In the genomic region with DNA sequence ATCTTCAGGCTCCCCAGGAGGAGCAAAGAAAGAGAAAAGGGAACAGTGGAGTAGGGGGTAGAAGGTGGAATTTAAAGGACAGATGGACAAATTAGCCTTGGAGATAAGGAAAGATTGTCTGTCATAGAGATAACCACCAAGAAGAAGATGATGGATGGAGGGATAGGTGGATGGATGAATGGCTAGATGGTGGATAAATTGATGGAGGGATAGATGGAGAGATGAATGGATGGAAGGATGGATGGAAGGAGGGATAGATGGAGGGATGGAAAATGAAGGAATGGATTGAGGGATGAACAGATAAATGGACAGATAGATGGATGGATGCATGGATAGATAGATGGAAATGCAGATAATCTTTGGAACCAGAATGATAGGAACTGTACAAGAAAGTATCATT, we compare ENCODE assay signal across 2 cellular contexts.
A peak's percentile ranks its signal among the peaks of the same experiment; 100 is the strongest.
TF ChIP-seq lines count a peak whose summit lies in the region.

No MANE protein-coding gene starts in this region.

TF ChIP-seq in HepG2, 621 proteins besides CTCF, POLR2A, EP300 and RAD21:
- TF ChIP-seq PHB2 (IDR thresholded peaks at IDR 0.05; ENCODE audit: partially characterized antibody) (peak; percentile 45), ZFP90 (CRISPR knock-in tag; IDR thresholded peaks at IDR 0.05; ENCODE audit: borderline replicate concordance) (no peak), ZNF510 (CRISPR knock-in tag; IDR thresholded peaks at IDR 0.05; ENCODE audit: low read depth) (no peak), FOXA1 (IDR thresholded peaks at IDR 0.05) (0 out of 2 replicates have a peak, but pooled peaks have one; percentile 3), FOXA1 (CRISPR knock-in tag; IDR thresholded peaks at IDR 0.05) (no peak), ZSCAN25 (CRISPR knock-in tag; IDR thresholded peaks at IDR 0.05) (no peak), PLRG1 (conservative IDR thresholded peaks at IDR 0.05) (0 out of 2 replicates have a peak, but pooled peaks have one; percentile 27)

TF ChIP-seq in K562, 482 proteins besides CTCF, POLR2A, EP300 and RAD21:
- TF ChIP-seq, protein P1, sequence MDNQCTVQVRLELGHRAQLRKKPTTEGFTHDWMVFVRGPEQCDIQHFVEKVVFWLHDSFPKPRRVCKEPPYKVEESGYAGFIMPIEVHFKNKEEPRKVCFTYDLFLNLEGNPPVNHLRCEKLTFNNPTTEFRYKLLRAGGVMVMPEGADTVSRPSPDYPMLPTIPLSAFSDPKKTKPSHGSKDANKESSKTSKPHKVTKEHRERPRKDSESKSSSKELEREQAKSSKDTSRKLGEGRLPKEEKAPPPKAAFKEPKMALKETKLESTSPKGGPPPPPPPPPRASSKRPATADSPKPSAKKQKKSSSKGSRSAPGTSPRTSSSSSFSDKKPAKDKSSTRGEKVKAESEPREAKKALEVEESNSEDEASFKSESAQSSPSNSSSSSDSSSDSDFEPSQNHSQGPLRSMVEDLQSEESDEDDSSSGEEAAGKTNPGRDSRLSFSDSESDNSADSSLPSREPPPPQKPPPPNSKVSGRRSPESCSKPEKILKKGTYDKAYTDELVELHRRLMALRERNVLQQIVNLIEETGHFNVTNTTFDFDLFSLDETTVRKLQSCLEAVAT (IDR thresholded peaks at IDR 0.05), result 0 out of 4 replicates have a peak, but pooled peaks of 1 of the 2 experiments have one; percentile 27
- TF ChIP-seq YBX1 (IDR thresholded peaks at IDR 0.05) (peak; percentile 96), RAD51 (IDR thresholded peaks at IDR 0.05; ENCODE audit: borderline replicate concordance, low read depth) (no peak), POLR3G (IDR thresholded peaks at IDR 0.05; ENCODE audit: extremely low read depth, insufficient read length, insufficient replicate concordance) (no peak), FOXK2 (conservative IDR thresholded peaks at IDR 0.05 in 1 of 2, IDR thresholded peaks at IDR 0.05 in 1 of 2; ENCODE audit: low read depth in 2 of 2) (no peak), SAP30 (IDR thresholded peaks at IDR 0.05; ENCODE audit: borderline replicate concordance, insufficient read depth, low read depth, low read length, poor library complexity, severe bottlenecking) (no peak), RBBP5 (IDR thresholded peaks at IDR 0.05; ENCODE audit: borderline replicate concordance, insufficient read depth, low read length, poor library complexity, severe bottlenecking) (no peak), OTX1 (CRISPR knock-in tag; IDR thresholded peaks at IDR 0.05) (peak; percentile 51; the same call in 1 of the 2 replicates), TSC22D4 (tag; IDR thresholded peaks at IDR 0.05) (0 out of 2 replicates have a peak, but pooled peaks have one; percentile 35), THRAP3 (IDR thresholded peaks at IDR 0.05; ENCODE audit: borderline replicate concordance) (0 out of 2 replicates have a peak, but pooled peaks have one; percentile 36), ZNF445 (CRISPR knock-in tag; IDR thresholded peaks at IDR 0.05; ENCODE audit: low read depth) (no peak), TAL1 (IDR thresholded peaks at IDR 0.05) (0 out of 2 replicates have a peak, but pooled peaks have one; percentile 2), MTA2 (IDR thresholded peaks at IDR 0.05; ENCODE audit: low read depth) (peak; percentile 13; the same call in 1 of the 2 replicates), LARP7 (IDR thresholded peaks at IDR 0.05) (0 out of 2 replicates have a peak, but pooled peaks have one; percentile 38), KLF10 (CRISPR knock-in tag; IDR thresholded peaks at IDR 0.05) (no peak), TFAM (CRISPR knock-in tag; conservative IDR thresholded peaks at IDR 0.05) (no peak), PHB2 (IDR thresholded peaks at IDR 0.05; ENCODE audit: low read depth) (0 out of 2 replicates have a peak, but pooled peaks have one; percentile 36), ZNF589 (CRISPR knock-in tag; IDR thresholded peaks at IDR 0.05; ENCODE audit: low read depth) (no peak), ESRRB (CRISPR knock-in tag; IDR thresholded peaks at IDR 0.05; ENCODE audit: borderline replicate concordance) (no peak), SUPT5H (IDR thresholded peaks at IDR 0.05) (no peak), HDAC1 (IDR thresholded peaks at IDR 0.05) (0 out of 4 replicates have a peak, but pooled peaks of 1 of the 2 experiments have one; percentile 22), DNMT1 (IDR thresholded peaks at IDR 0.05) (0 out of 2 replicates have a peak, but pooled peaks have one; percentile 48), BRD4 (IDR thresholded peaks at IDR 0.05) (no peak), TCF7 (IDR thresholded peaks at IDR 0.05; ENCODE audit: borderline replicate concordance) (no peak), SMARCA5 (IDR thresholded peaks at IDR 0.05) (peak; percentile 31; the same call in 1 of the 2 replicates), MTA1 (IDR thresholded peaks at IDR 0.05; ENCODE audit: borderline replicate concordance) (peak; percentile 46; the same call in 1 of the 2 replicates), SMARCE1 (IDR thresholded peaks at IDR 0.05) (no peak), HLTF (IDR thresholded peaks at IDR 0.05) (0 out of 2 replicates have a peak, but pooled peaks have one; percentile 27), GATA2 (CRISPR knock-in tag; IDR thresholded peaks at IDR 0.05) (no peak), SMARCA4 (IDR thresholded peaks at IDR 0.05) (0 out of 2 replicates have a peak, but pooled peaks have one; percentile 36), EHMT2 (IDR thresholded peaks at IDR 0.05) (peak; percentile 37; the same call in 1 of the 2 replicates), ZNF143 (CRISPR knock-in tag; IDR thresholded peaks at IDR 0.05) (no peak), MCM3 (IDR thresholded peaks at IDR 0.05) (0 out of 2 replicates have a peak, but pooled peaks have one; percentile 17), ELF4 (CRISPR knock-in tag; IDR thresholded peaks at IDR 0.05) (0 out of 2 replicates have a peak, but pooled peaks have one; percentile 20), MEIS2 (IDR thresholded peaks at IDR 0.05; ENCODE audit: partially characterized antibody) (peak; percentile 18), ARID2 (IDR thresholded peaks at IDR 0.05) (0 out of 2 replicates have a peak, but pooled peaks have one; percentile 24)
- TF ChIP-seq, protein P2, sequence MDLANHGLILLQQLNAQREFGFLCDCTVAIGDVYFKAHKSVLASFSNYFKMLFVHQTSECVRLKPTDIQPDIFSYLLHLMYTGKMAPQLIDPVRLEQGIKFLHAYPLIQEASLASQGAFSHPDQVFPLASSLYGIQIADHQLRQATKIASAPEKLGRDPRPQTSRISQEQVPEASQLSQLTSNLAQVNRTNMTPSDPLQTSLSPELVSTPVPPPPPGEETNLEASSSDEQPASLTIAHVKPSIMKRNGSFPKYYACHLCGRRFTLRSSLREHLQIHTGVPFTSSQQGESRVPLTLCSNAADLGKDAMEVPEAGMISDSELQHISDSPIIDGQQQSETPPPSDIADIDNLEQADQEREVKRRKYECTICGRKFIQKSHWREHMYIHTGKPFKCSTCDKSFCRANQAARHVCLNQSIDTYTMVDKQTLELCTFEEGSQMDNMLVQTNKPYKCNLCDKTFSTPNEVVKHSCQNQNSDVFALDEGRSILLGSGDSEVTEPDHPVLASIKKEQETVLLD (IDR thresholded peaks at IDR 0.05), result 0 out of 2 replicates have a peak, but pooled peaks have one; percentile 30
- TF ChIP-seq, protein P3, sequence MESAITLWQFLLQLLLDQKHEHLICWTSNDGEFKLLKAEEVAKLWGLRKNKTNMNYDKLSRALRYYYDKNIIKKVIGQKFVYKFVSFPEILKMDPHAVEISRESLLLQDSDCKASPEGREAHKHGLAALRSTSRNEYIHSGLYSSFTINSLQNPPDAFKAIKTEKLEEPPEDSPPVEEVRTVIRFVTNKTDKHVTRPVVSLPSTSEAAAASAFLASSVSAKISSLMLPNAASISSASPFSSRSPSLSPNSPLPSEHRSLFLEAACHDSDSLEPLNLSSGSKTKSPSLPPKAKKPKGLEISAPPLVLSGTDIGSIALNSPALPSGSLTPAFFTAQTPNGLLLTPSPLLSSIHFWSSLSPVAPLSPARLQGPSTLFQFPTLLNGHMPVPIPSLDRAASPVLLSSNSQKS (CRISPR knock-in tag; IDR thresholded peaks at IDR 0.05), result no peak
- TF ChIP-seq, protein P4, sequence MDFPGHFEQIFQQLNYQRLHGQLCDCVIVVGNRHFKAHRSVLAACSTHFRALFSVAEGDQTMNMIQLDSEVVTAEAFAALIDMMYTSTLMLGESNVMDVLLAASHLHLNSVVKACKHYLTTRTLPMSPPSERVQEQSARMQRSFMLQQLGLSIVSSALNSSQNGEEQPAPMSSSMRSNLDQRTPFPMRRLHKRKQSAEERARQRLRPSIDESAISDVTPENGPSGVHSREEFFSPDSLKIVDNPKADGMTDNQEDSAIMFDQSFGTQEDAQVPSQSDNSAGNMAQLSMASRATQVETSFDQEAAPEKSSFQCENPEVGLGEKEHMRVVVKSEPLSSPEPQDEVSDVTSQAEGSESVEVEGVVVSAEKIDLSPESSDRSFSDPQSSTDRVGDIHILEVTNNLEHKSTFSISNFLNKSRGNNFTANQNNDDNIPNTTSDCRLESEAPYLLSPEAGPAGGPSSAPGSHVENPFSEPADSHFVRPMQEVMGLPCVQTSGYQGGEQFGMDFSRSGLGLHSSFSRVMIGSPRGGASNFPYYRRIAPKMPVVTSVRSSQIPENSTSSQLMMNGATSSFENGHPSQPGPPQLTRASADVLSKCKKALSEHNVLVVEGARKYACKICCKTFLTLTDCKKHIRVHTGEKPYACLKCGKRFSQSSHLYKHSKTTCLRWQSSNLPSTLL (IDR thresholded peaks at IDR 0.05), result peak; percentile 51; the same call in 1 of the 2 replicates
- TF ChIP-seq, protein P5, sequence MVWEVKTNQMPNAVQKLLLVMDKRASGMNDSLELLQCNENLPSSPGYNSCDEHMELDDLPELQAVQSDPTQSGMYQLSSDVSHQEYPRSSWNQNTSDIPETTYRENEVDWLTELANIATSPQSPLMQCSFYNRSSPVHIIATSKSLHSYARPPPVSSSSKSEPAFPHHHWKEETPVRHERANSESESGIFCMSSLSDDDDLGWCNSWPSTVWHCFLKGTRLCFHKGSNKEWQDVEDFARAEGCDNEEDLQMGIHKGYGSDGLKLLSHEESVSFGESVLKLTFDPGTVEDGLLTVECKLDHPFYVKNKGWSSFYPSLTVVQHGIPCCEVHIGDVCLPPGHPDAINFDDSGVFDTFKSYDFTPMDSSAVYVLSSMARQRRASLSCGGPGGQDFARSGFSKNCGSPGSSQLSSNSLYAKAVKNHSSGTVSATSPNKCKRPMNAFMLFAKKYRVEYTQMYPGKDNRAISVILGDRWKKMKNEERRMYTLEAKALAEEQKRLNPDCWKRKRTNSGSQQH (CRISPR knock-in tag; IDR thresholded peaks at IDR 0.05), result peak; percentile 55; the same call in 1 of the 2 replicates
- TF ChIP-seq, protein P6, sequence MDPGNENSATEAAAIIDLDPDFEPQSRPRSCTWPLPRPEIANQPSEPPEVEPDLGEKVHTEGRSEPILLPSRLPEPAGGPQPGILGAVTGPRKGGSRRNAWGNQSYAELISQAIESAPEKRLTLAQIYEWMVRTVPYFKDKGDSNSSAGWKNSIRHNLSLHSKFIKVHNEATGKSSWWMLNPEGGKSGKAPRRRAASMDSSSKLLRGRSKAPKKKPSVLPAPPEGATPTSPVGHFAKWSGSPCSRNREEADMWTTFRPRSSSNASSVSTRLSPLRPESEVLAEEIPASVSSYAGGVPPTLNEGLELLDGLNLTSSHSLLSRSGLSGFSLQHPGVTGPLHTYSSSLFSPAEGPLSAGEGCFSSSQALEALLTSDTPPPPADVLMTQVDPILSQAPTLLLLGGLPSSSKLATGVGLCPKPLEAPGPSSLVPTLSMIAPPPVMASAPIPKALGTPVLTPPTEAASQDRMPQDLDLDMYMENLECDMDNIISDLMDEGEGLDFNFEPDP (CRISPR knock-in tag; IDR thresholded peaks at IDR 0.05), result no peak
- TF ChIP-seq, protein P7, sequence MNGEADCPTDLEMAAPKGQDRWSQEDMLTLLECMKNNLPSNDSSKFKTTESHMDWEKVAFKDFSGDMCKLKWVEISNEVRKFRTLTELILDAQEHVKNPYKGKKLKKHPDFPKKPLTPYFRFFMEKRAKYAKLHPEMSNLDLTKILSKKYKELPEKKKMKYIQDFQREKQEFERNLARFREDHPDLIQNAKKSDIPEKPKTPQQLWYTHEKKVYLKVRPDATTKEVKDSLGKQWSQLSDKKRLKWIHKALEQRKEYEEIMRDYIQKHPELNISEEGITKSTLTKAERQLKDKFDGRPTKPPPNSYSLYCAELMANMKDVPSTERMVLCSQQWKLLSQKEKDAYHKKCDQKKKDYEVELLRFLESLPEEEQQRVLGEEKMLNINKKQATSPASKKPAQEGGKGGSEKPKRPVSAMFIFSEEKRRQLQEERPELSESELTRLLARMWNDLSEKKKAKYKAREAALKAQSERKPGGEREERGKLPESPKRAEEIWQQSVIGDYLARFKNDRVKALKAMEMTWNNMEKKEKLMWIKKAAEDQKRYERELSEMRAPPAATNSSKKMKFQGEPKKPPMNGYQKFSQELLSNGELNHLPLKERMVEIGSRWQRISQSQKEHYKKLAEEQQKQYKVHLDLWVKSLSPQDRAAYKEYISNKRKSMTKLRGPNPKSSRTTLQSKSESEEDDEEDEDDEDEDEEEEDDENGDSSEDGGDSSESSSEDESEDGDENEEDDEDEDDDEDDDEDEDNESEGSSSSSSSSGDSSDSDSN (IDR thresholded peaks at IDR 0.05; ENCODE audit: borderline replicate concordance in 1 of 2, low read depth in 2 of 2, low read length in 2 of 2), result no peak
- TF ChIP-seq, protein P8, sequence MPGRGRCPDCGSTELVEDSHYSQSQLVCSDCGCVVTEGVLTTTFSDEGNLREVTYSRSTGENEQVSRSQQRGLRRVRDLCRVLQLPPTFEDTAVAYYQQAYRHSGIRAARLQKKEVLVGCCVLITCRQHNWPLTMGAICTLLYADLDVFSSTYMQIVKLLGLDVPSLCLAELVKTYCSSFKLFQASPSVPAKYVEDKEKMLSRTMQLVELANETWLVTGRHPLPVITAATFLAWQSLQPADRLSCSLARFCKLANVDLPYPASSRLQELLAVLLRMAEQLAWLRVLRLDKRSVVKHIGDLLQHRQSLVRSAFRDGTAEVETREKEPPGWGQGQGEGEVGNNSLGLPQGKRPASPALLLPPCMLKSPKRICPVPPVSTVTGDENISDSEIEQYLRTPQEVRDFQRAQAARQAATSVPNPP (IDR thresholded peaks at IDR 0.05; ENCODE audit: borderline replicate concordance, insufficient read depth, insufficient read length), result no peak
